In genomic region chr19:43504426-43505185, GRCh38 we compare ENCODE assay signal across 1 cellular context.
TF ChIP-seq lines count a peak whose summit lies in the region.

PHLDB3 (minus strand) TSS chr19:43504746; CDS start chr19:43504118, 628 bp downstream.

TF ChIP-seq in HEK293, 187 proteins besides CTCF, POLR2A, EP300 and RAD21 (continued from another document):
- TF ChIP-seq PRDM10 (tag by site-specific recombination; IDR thresholded peaks at IDR 0.05) (peak; percentile 65; the same call in 1 of the 2 replicates), SCRT2 (tag by site-specific recombination; IDR thresholded peaks at IDR 0.05) (peak; percentile 100), MEIS1 (CRISPR knock-in tag; IDR thresholded peaks at IDR 0.05; ENCODE audit: borderline replicate concordance) (no peak), BCL11A (tag by site-specific recombination; IDR thresholded peaks at IDR 0.05; ENCODE audit: low read depth) (0 out of 2 replicates have a peak, but pooled peaks have one; percentile 64), HOXD13 (CRISPR knock-in tag; IDR thresholded peaks at IDR 0.05; ENCODE audit: borderline replicate concordance) (no peak), ZNF391 (tag by site-specific recombination; IDR thresholded peaks at IDR 0.05; ENCODE audit: borderline replicate concordance, low read depth) (peak; percentile 73; the same call in 1 of the 2 replicates), KLF17 (tag by site-specific recombination; IDR thresholded peaks at IDR 0.05) (peak; percentile 76), ZFHX2 (tag by site-specific recombination; conservative IDR thresholded peaks at IDR 0.05) (peak; percentile 60), ZNF664 (tag by site-specific recombination; IDR thresholded peaks at IDR 0.05) (no peak), ZNF223 (tag by site-specific recombination; IDR thresholded peaks at IDR 0.05) (peak; percentile 31; the same call in 1 of the 2 replicates), ZBTB21 (tag by site-specific recombination; IDR thresholded peaks at IDR 0.05) (no peak), ZBTB17 (tag by site-specific recombination; IDR thresholded peaks at IDR 0.05) (peak; percentile 88), ZBTB7A (tag by site-specific recombination; IDR thresholded peaks at IDR 0.05; ENCODE audit: low read depth) (peak; percentile 72; the same call in 1 of the 2 replicates), SP3 (tag by site-specific recombination; IDR thresholded peaks at IDR 0.05) (peak; percentile 84), ZBTB48 (tag by site-specific recombination; IDR thresholded peaks at IDR 0.05) (peak; percentile 53), ZNF677 (tag by site-specific recombination; IDR thresholded peaks at IDR 0.05) (peak; percentile 9; the same call in 1 of the 2 replicates), ZNF692 (tag by site-specific recombination; IDR thresholded peaks at IDR 0.05) (peak; percentile 76; the same call in 1 of the 2 replicates), KLF9 (tag by site-specific recombination; IDR thresholded peaks at IDR 0.05; ENCODE audit: low read depth) (peak; percentile 17; the same call in 1 of the 2 replicates), ZNF623 (tag by site-specific recombination; IDR thresholded peaks at IDR 0.05) (no peak), ZNF600 (tag by site-specific recombination; IDR thresholded peaks at IDR 0.05) (peak; percentile 96), ZFP69B (tag by site-specific recombination; IDR thresholded peaks at IDR 0.05) (peak; percentile 80), ZNF560 (tag by site-specific recombination; IDR thresholded peaks at IDR 0.05; ENCODE audit: borderline replicate concordance) (no peak)
- TF ChIP-seq, protein P1, sequence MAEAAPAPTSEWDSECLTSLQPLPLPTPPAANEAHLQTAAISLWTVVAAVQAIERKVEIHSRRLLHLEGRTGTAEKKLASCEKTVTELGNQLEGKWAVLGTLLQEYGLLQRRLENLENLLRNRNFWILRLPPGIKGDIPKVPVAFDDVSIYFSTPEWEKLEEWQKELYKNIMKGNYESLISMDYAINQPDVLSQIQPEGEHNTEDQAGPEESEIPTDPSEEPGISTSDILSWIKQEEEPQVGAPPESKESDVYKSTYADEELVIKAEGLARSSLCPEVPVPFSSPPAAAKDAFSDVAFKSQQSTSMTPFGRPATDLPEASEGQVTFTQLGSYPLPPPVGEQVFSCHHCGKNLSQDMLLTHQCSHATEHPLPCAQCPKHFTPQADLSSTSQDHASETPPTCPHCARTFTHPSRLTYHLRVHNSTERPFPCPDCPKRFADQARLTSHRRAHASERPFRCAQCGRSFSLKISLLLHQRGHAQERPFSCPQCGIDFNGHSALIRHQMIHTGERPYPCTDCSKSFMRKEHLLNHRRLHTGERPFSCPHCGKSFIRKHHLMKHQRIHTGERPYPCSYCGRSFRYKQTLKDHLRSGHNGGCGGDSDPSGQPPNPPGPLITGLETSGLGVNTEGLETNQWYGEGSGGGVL (tag by site-specific recombination; IDR thresholded peaks at IDR 0.05) = peak; percentile 98
- TF ChIP-seq, protein P2, sequence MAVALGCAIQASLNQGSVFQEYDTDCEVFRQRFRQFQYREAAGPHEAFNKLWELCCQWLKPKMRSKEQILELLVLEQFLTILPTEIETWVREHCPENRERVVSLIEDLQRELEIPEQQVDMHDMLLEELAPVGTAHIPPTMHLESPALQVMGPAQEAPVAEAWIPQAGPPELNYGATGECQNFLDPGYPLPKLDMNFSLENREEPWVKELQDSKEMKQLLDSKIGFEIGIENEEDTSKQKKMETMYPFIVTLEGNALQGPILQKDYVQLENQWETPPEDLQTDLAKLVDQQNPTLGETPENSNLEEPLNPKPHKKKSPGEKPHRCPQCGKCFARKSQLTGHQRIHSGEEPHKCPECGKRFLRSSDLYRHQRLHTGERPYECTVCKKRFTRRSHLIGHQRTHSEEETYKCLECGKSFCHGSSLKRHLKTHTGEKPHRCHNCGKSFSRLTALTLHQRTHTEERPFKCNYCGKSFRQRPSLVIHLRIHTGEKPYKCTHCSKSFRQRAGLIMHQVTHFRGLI (tag by site-specific recombination; IDR thresholded peaks at IDR 0.05) = 0 out of 2 replicates have a peak, but pooled peaks have one; percentile 49
